18 cellular contexts compared by ENCODE assay signal in genomic region chr1:37845049-37845646, GRCh38. TPM values are rescaled to one million over a fixed set of nuclear protein-coding genes. Genes with fewer than 3 reads are reported as not detected.
DNase-seq lines count a peak whose midpoint lies in the region; ATAC-seq and TF ChIP-seq lines count a peak whose summit lies in the region.
"Had no signal": no experiment of that assay in that cellular context is flagged by ENCODE, and none has a peak within 500 bp of the region (broad histone marks: within the 10 kb centered on the region; RNA-seq: fewer than 3 reads in every experiment).

No MANE protein-coding gene starts in this region.

- ATAC-seq in RWPE2 (ENCODE audit: low read depth) (no peak), HG02840 (IDR thresholded peaks at IDR 0.05; ENCODE audit: low FRiP score, unreplicated experiment) (no peak)
- ATAC-seq: naive thymus-derived CD8-positive, alpha-beta T cell had no signal

- H3K27ac Mint-ChIP-seq in MCF 10A (ENCODE audit: low read depth, unreplicated experiment), result peak overlapping the region; percentile 68
- H3K27ac Mint-ChIP-seq in type B pancreatic cell, result peak overlapping the region; percentile 34
- H3K27ac Mint-ChIP-seq: progenitor cell of endocrine pancreas had no signal

- no peak for TF ChIP-seq CTCF in MCF 10A (IDR thresholded peaks at IDR 0.05; ENCODE audit: unreplicated experiment)
- no peak for TF ChIP-seq CTCF in breast epithelium (IDR thresholded peaks at IDR 0.05)
- TF ChIP-seq CTCF in RWPE2 (IDR thresholded peaks at IDR 0.05; ENCODE audit: poor library complexity, severe bottlenecking), result no peak
- TF ChIP-seq CTCF in type B pancreatic cell (conservative IDR thresholded peaks at IDR 0.05), result no peak
- no peak for TF ChIP-seq CTCF in esophagus squamous epithelium (IDR thresholded peaks at IDR 0.05)

- H3K4me3 ChIP-seq in breast epithelium, result no peak overlapping the region
- no peak overlapping the region for H3K4me3 ChIP-seq in RWPE2 (ENCODE audit: severe bottlenecking)
- no peak overlapping the region for H3K4me3 ChIP-seq in esophagus squamous epithelium
- H3K4me3 ChIP-seq: SJCRH30, skin epidermis had no signal

- 79 to 86% methylated on average over 5 of the region's 5 CpGs for WGBS in esophagus squamous epithelium, 2 donors

- H3K27me3 ChIP-seq in breast epithelium (no peaks in the 10 kb centered on the region), RWPE2 (ENCODE audit: insufficient read depth, poor library complexity, severe bottlenecking) (no peaks in the 10 kb centered on the region), esophagus squamous epithelium (no peaks in the 10 kb centered on the region)
- H3K27me3 ChIP-seq: SJCRH30 had no signal

- no peak overlapping the region for H3K4me3 Mint-ChIP-seq in MCF 10A (ENCODE audit: unreplicated experiment)
- no peak overlapping the region for H3K4me3 Mint-ChIP-seq in type B pancreatic cell

- H3K27me3 Mint-ChIP-seq in MCF 10A (ENCODE audit: insufficient read depth, unreplicated experiment) (no peaks in the 10 kb centered on the region), type B pancreatic cell (no peaks in the 10 kb centered on the region)
- H3K27me3 Mint-ChIP-seq: progenitor cell of endocrine pancreas had no signal

- H3K27ac ChIP-seq in breast epithelium (no peak overlapping the region), RWPE2 (ENCODE audit: poor library complexity, severe bottlenecking) (peak overlapping the region; percentile 25), esophagus squamous epithelium (peak overlapping the region in 1 of 4 donors; percentile 2)
- H3K27ac ChIP-seq: SJCRH30 had no signal

- intact Hi-C loops in MCF 10A (cut with micrococcal nuclease) (no loop called here), breast epithelium (cut with DNase I; ENCODE audit: low total_unique reads) (loop anchor here (5.0 to 10.0 kb wide), 2 partner anchors 283 to 1370 kb away; no protein-coding TSS in a partner anchor), esophagus squamous epithelium (cut with DNase I) (no loop called here)

- H3K4me1 Mint-ChIP-seq in MCF 10A (ENCODE audit: insufficient read depth, unreplicated experiment) (peaks cover 34% of the 10 kb centered on the region), type B pancreatic cell (ENCODE audit: unreplicated experiment) (no peaks in the 10 kb centered on the region)

- DNase-seq in MCF 10A (ENCODE audit: unreplicated experiment) (no peak), breast epithelium (ENCODE audit: low spot score in 2 of 2) (no peak), RWPE2 (ENCODE audit: low spot score) (no peak), kidney tubule cell (ENCODE audit: low spot score) (peak; percentile 37), type B pancreatic cell (ENCODE audit: extremely low spot score, unreplicated experiment) (no peak), NCI-H446 treated with DMSO at 0.1 percent for 48 hours (lab: John Stamatoyannopoulos, UW) (no peak), esophagus squamous epithelium (lab: John Stamatoyannopoulos, UW) (no peak)
- DNase-seq: activated CD4-positive, alpha-beta T cell treated with anti-CD3 and anti-CD28 coated beads, Interleukin-2, amount 50 U/mL, for 48 hours; foreskin fibroblast; hypothalamus; islet precursor cell; Karpas-422; naive thymus-derived CD8-positive, alpha-beta T cell; SJCRH30; stimulated activated CD4-positive, alpha-beta T cell treated with anti-CD3 and anti-CD28 coated beads, Interleukin-4, amount 100 ng/mL, for 24 hours had no signal

- POLR2A ChIA-PET in MCF 10A (lab: Yijun Ruan, JAX), result interaction anchor here (1.4 to 1.7 kb wide), 3 partner anchors 9 to 16 kb away, joined by 3 to 11 read pairs (median 7); partner anchors contain the start of gene MTF1

- H3K9me3 ChIP-seq in breast epithelium (no peaks in the 10 kb centered on the region), RWPE2 (ENCODE audit: severe bottlenecking) (no peaks in the 10 kb centered on the region), esophagus squamous epithelium (no peaks in the 10 kb centered on the region)
- H3K9me3 ChIP-seq: SJCRH30 had no signal

- TF ChIP-seq POLR2A in breast epithelium (IDR thresholded peaks at IDR 0.05), result no peak
- TF ChIP-seq POLR2A in esophagus squamous epithelium (IDR thresholded peaks at IDR 0.05), result no peak

- H3K36me3 Mint-ChIP-seq in MCF 10A (ENCODE audit: insufficient read depth, unreplicated experiment), result peaks cover 56% of the 10 kb centered on the region
- peaks cover 7% of the 10 kb centered on the region for H3K36me3 Mint-ChIP-seq in type B pancreatic cell

- CTCF ChIA-PET in MCF 10A (lab: Yijun Ruan, JAX), result interaction anchor here (0.7 to 2.5 kb wide), 3 partner anchors 15 to 1329 kb away, joined by 4 to 9 read pairs (median 4); no protein-coding TSS in a partner anchor

- H3K36me3 ChIP-seq in breast epithelium (no peaks in the 10 kb centered on the region), RWPE2 (ENCODE audit: low read depth) (peaks cover 15% of the 10 kb centered on the region; the same call in 1 of the 2 replicates), esophagus squamous epithelium (peaks cover 0 to 54% (median 0%) of the 10 kb centered on the region in 3 donors)

- BruUV-seq in MCF 10A (replicated peaks; lab: Mats Ljungman, UMichigan), result no TSS peak

- H3K9me3 Mint-ChIP-seq in MCF 10A (ENCODE audit: unreplicated experiment), result no peaks in the 10 kb centered on the region
- H3K9me3 Mint-ChIP-seq in type B pancreatic cell, result no peaks in the 10 kb centered on the region
- H3K9me3 Mint-ChIP-seq: naive thymus-derived CD8-positive, alpha-beta T cell had no signal

- H3K4me1 ChIP-seq in breast epithelium (no peaks in the 10 kb centered on the region), RWPE2 (ENCODE audit: insufficient read depth, poor library complexity, severe bottlenecking) (peaks cover 5% of the 10 kb centered on the region), esophagus squamous epithelium (peaks cover 11 to 47% (median 12%) of the 10 kb centered on the region in 3 donors)
- H3K4me1 ChIP-seq: SJCRH30 had no signal

RNA-seq across cellular contexts. Expression of gene MTF1, which starts 14.2 kb away (rescaled TPM):
- total RNA-seq in MCF 10A (2022) (28.4 and 34.7 TPM in 2 replicates), breast epithelium (1 to 10 TPM; 4.9 to 5.3 (median 5.0) TPM), type B pancreatic cell (ENCODE audit: low replicate concordance) (20.5 and 20.7 TPM in 2 replicates), esophagus squamous epithelium (10 to 100 TPM in 2 of 4 donors, 1 to 10 TPM in 2; 6.3 to 13.4 (median 9.9) TPM)

RNA-seq across cellular contexts. Expression of gene YRDC, which starts 37.1 kb away (rescaled TPM):
- total RNA-seq in MCF 10A (2022) (40.4 and 41.5 TPM in 2 replicates), breast epithelium (10 to 100 TPM; 11.6 to 19.3 (median 12.5) TPM), type B pancreatic cell (ENCODE audit: low replicate concordance) (12.7 and 19.2 TPM in 2 replicates), esophagus squamous epithelium (10 to 100 TPM; 19.9 to 26.0 (median 21.1) TPM)

RNA-seq across cellular contexts. Expression of gene C1orf122, which starts 37.6 kb away (rescaled TPM):
- total RNA-seq in MCF 10A (2022) (72.4 and 81.5 TPM in 2 replicates), breast epithelium (10 to 100 TPM; 58.5 to 64.6 (median 58.9) TPM), type B pancreatic cell (ENCODE audit: low replicate concordance) (38.9 and 49.6 TPM in 2 replicates), esophagus squamous epithelium (10 to 100 TPM; 40.9 to 60.2 (median 52.1) TPM)

RNA-seq across cellular contexts. Expression of gene MANEAL, which starts 51.5 kb away (rescaled TPM):
- total RNA-seq in MCF 10A (2022) (11.6 and 12.3 TPM in 2 replicates), breast epithelium (1 to 10 TPM in 2 of 3 donors, under 1 TPM in 1; 0.64 to 3.7 (median 2.9) TPM), type B pancreatic cell (ENCODE audit: low replicate concordance) (11.6 and 21.1 TPM in 2 replicates), esophagus squamous epithelium (1 to 10 TPM; 2.3 to 5.0 (median 3.7) TPM)
